ENCODE assay signal across 1 cellular context in the genomic region with DNA sequence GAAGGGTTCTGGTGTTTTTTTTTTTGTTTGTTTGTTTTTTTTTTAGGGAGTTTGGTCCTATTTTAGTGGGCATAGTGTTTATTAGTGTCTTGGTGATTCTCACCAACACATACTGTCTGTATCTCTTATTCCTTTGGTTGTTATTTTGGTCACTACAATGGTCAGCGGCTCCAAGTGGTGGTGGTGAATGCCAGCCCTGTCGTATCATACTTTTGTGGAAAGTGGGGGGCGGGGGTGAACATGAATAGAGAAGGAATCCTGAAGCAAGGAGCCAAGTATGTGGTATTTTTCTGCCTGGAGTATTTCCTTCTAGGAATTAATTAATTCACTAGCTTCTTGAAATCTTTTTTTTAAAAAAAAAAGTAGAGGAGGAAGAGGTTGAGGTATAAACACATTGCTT.
A peak's percentile ranks its signal among the peaks of the same experiment; 100 is the strongest.
TF ChIP-seq lines count a peak whose summit lies in the region.

No MANE protein-coding gene starts in this region.

TF ChIP-seq in SK-N-SH, 30 proteins besides CTCF, POLR2A, EP300 and RAD21 (continued from another document):
- TF ChIP-seq, protein P1, sequence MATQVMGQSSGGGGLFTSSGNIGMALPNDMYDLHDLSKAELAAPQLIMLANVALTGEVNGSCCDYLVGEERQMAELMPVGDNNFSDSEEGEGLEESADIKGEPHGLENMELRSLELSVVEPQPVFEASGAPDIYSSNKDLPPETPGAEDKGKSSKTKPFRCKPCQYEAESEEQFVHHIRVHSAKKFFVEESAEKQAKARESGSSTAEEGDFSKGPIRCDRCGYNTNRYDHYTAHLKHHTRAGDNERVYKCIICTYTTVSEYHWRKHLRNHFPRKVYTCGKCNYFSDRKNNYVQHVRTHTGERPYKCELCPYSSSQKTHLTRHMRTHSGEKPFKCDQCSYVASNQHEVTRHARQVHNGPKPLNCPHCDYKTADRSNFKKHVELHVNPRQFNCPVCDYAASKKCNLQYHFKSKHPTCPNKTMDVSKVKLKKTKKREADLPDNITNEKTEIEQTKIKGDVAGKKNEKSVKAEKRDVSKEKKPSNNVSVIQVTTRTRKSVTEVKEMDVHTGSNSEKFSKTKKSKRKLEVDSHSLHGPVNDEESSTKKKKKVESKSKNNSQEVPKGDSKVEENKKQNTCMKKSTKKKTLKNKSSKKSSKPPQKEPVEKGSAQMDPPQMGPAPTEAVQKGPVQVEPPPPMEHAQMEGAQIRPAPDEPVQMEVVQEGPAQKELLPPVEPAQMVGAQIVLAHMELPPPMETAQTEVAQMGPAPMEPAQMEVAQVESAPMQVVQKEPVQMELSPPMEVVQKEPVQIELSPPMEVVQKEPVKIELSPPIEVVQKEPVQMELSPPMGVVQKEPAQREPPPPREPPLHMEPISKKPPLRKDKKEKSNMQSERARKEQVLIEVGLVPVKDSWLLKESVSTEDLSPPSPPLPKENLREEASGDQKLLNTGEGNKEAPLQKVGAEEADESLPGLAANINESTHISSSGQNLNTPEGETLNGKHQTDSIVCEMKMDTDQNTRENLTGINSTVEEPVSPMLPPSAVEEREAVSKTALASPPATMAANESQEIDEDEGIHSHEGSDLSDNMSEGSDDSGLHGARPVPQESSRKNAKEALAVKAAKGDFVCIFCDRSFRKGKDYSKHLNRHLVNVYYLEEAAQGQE (IDR thresholded peaks at IDR 0.05; ENCODE audit: low read depth, low read length), result peak; percentile 13; the same call in 1 of the 2 replicates
- TF ChIP-seq FOSL2 (IDR thresholded peaks at IDR 0.05; ENCODE audit: borderline replicate concordance, low read depth) (no peak), GABPA (IDR thresholded peaks at IDR 0.05; ENCODE audit: low read depth) (no peak), FOXJ3 (CRISPR knock-in tag; IDR thresholded peaks at IDR 0.05) (no peak), RXRA (IDR thresholded peaks at IDR 0.05; ENCODE audit: borderline replicate concordance, low read depth) (no peak)
- TF ChIP-seq, protein P2, sequence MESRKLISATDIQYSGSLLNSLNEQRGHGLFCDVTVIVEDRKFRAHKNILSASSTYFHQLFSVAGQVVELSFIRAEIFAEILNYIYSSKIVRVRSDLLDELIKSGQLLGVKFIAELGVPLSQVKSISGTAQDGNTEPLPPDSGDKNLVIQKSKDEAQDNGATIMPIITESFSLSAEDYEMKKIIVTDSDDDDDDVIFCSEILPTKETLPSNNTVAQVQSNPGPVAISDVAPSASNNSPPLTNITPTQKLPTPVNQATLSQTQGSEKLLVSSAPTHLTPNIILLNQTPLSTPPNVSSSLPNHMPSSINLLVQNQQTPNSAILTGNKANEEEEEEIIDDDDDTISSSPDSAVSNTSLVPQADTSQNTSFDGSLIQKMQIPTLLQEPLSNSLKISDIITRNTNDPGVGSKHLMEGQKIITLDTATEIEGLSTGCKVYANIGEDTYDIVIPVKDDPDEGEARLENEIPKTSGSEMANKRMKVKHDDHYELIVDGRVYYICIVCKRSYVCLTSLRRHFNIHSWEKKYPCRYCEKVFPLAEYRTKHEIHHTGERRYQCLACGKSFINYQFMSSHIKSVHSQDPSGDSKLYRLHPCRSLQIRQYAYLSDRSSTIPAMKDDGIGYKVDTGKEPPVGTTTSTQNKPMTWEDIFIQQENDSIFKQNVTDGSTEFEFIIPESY (IDR thresholded peaks at IDR 0.05; ENCODE audit: borderline replicate concordance, low read depth), result no peak
